ENCODE assay signal across 8 cellular contexts in genomic region chr3:49121244-49121671, GRCh38. TPM values are rescaled to one million over a fixed set of nuclear protein-coding genes. Genes with fewer than 3 reads are reported as not detected.
DNase-seq lines count a peak whose midpoint lies in the region; ATAC-seq and TF ChIP-seq lines count a peak whose summit lies in the region.

No MANE protein-coding gene starts in this region.

- POLR2A ChIA-PET in MCF 10A (lab: Yijun Ruan, JAX), result interaction anchor here (0.6 to 3.7 kb wide), 30 partner anchors 10 to 543 kb away, joined by 3 to 70 read pairs (median 5); partner anchors contain the start of genes ARIH2, CCDC71, DAG1 and DALRD3

- H3K4me1 Mint-ChIP-seq in stimulated activated naive CD8-positive, alpha-beta T cell treated with anti-CD3 and anti-CD28 coated beads, Interleukin-15, Interleukin-2, amounts not matched to agents 100 ng/mL and 50 ng/mL, for 24 hours (ENCODE audit: low read depth), result peaks cover 19% of the 10 kb centered on the region
- H3K4me1 Mint-ChIP-seq in MCF 10A (ENCODE audit: insufficient read depth, unreplicated experiment) (peaks cover 6% of the 10 kb centered on the region), naive B cell (peaks cover 11 to 20% (median 16%) of the 10 kb centered on the region in 3 donors)

- ATAC-seq in stimulated activated naive CD8-positive, alpha-beta T cell treated with anti-CD3 and anti-CD28 coated beads, Interleukin-15, Interleukin-2, amounts not matched to agents 100 U/mL and 50 U/mL, for 24 hours, result no peak
- ATAC-seq in naive B cell (ENCODE audit: low read depth in 2 of 2), result no peak
- ATAC-seq in GM21423 (IDR thresholded peaks at IDR 0.05; ENCODE audit: unreplicated experiment), result no peak
- ATAC-seq in HG03571 (IDR thresholded peaks at IDR 0.05; ENCODE audit: unreplicated experiment), result no peak
- no peak for ATAC-seq in HG03135 (IDR thresholded peaks at IDR 0.05; ENCODE audit: unreplicated experiment)
- no peak for ATAC-seq in HG03175 (IDR thresholded peaks at IDR 0.05; ENCODE audit: unreplicated experiment)

- peak overlapping the region; percentile 91 for H3K4me3 Mint-ChIP-seq in stimulated activated naive CD8-positive, alpha-beta T cell treated with anti-CD3 and anti-CD28 coated beads, Interleukin-15, Interleukin-2, amounts not matched to agents 100 ng/mL and 50 ng/mL, for 24 hours
- H3K4me3 Mint-ChIP-seq in MCF 10A (ENCODE audit: unreplicated experiment) (peak overlapping the region; percentile 75), naive B cell (peak overlapping the region; percentile 79 to 93 (median 87))

- H3K9me3 Mint-ChIP-seq in stimulated activated naive CD8-positive, alpha-beta T cell treated with anti-CD3 and anti-CD28 coated beads, Interleukin-15, Interleukin-2, amounts not matched to agents 100 ng/mL and 50 ng/mL, for 24 hours, result no peaks in the 10 kb centered on the region
- no peaks in the 10 kb centered on the region for H3K9me3 Mint-ChIP-seq in MCF 10A (ENCODE audit: unreplicated experiment)
- no peaks in the 10 kb centered on the region for H3K9me3 Mint-ChIP-seq in naive B cell

- TSS peak; percentile 15 for BruUV-seq in MCF 10A (replicated peaks; lab: Mats Ljungman, UMichigan)

- H3K27ac Mint-ChIP-seq in stimulated activated naive CD8-positive, alpha-beta T cell treated with anti-CD3 and anti-CD28 coated beads, Interleukin-15, Interleukin-2, amounts not matched to agents 100 ng/mL and 50 ng/mL, for 24 hours, result peak overlapping the region; percentile 82
- H3K27ac Mint-ChIP-seq in MCF 10A (ENCODE audit: low read depth, unreplicated experiment) (no peak overlapping the region), naive B cell (peak overlapping the region; percentile 69 to 92 (median 88))

- no peak for TF ChIP-seq CTCF in MCF 10A (IDR thresholded peaks at IDR 0.05; ENCODE audit: unreplicated experiment)

- H3K36me3 Mint-ChIP-seq in stimulated activated naive CD8-positive, alpha-beta T cell treated with anti-CD3 and anti-CD28 coated beads, Interleukin-15, Interleukin-2, amounts not matched to agents 100 ng/mL and 50 ng/mL, for 24 hours (ENCODE audit: low read depth), result peaks cover 22% of the 10 kb centered on the region
- peaks cover 68% of the 10 kb centered on the region for H3K36me3 Mint-ChIP-seq in MCF 10A (ENCODE audit: insufficient read depth, unreplicated experiment)
- peaks cover 0 to 5% of the 10 kb centered on the region in 2 donors for H3K36me3 Mint-ChIP-seq in naive B cell

- CTCF ChIA-PET in MCF 10A (lab: Yijun Ruan, JAX), result interaction anchor here (0.5 to 1.3 kb wide), 4 partner anchors 11 to 1411 kb away, joined by 3 to 4 read pairs (median 3); partner anchors contain the start of gene LAMB2

- H3K27me3 Mint-ChIP-seq in stimulated activated naive CD8-positive, alpha-beta T cell treated with anti-CD3 and anti-CD28 coated beads, Interleukin-15, Interleukin-2, amounts not matched to agents 100 ng/mL and 50 ng/mL, for 24 hours, result no peaks in the 10 kb centered on the region
- H3K27me3 Mint-ChIP-seq in MCF 10A (ENCODE audit: insufficient read depth, unreplicated experiment), result no peaks in the 10 kb centered on the region
- H3K27me3 Mint-ChIP-seq in naive B cell, result no peaks in the 10 kb centered on the region

- no peak for DNase-seq in stimulated activated naive CD8-positive, alpha-beta T cell treated with anti-CD3 and anti-CD28 coated beads, Interleukin-15, Interleukin-2, amounts not matched to agents 100 U/mL and 50 U/mL, for 24 hours
- DNase-seq in MCF 10A (ENCODE audit: unreplicated experiment) (no peak), naive B cell (no peak)

- intact Hi-C loops in MCF 10A (cut with micrococcal nuclease), result no loop called here

RNA-seq across cellular contexts. Expression of gene USP19, which starts 0.6 kb away (rescaled TPM):
- 39.3 and 51.4 TPM in 2 replicates for total RNA-seq in MCF 10A (2022)
- polyA plus RNA-seq in naive B cell (ENCODE audit: low read depth in 6 of 6), result 10 to 100 TPM; 19.6 to 36.0 (median 23.6) TPM

RNA-seq across cellular contexts. Expression of gene LAMB2, which starts 11.6 kb away (rescaled TPM):
- 224 and 264 TPM in 2 replicates for total RNA-seq in MCF 10A (2022)
- polyA plus RNA-seq in naive B cell (ENCODE audit: low read depth in 6 of 6), result not detected

RNA-seq across cellular contexts. Expression of gene QARS1, which starts 16.7 kb away (rescaled TPM):
- total RNA-seq in MCF 10A (2022), result 114 and 149 TPM in 2 replicates
- 100 to 1,000 TPM in 3 of 6 donors, 10 to 100 TPM in 3; 35.6 to 111 (median 98.3) TPM for polyA plus RNA-seq in naive B cell (ENCODE audit: low read depth in 6 of 6)

RNA-seq across cellular contexts. Expression of gene QRICH1, which starts 27.4 kb away (rescaled TPM):
- 96.1 and 97.2 TPM in 2 replicates for total RNA-seq in MCF 10A (2022)
- polyA plus RNA-seq in naive B cell (ENCODE audit: low read depth in 6 of 6), result 10 to 100 TPM; 15.3 to 34.5 (median 26.1) TPM

RNA-seq across cellular contexts. Expression of gene CCDC71, which starts 44.9 kb away (rescaled TPM):
- 25.7 and 26.0 TPM in 2 replicates for total RNA-seq in MCF 10A (2022)
- 1 to 10 TPM in 5 of 6 donors, under 1 TPM in 1; 0.14 to 1.8 (median 1.3) TPM for polyA plus RNA-seq in naive B cell (ENCODE audit: low read depth in 6 of 6)
